14 cellular contexts compared by ENCODE assay signal in the genomic region with DNA sequence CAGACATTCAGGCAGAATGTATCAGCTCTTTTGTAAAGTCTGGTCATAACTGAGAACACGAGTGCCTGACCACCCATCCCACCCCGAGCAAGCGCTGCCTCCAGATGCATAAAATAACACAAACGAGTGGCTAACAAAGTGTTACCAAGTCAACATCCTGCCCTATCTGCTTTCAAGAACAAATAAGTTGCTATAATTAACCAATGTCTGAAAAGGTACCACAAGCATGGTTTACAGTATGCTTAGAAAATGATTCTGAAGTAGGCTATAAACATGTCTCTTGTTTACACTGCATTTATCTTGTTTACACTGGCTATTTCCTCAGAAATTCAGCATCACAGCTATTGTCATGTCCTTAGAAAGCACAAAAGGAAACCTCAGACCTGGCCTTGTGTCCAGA. TPM values are rescaled to one million over a fixed set of nuclear protein-coding genes. Genes with fewer than 3 reads are reported as not detected.
DNase-seq lines count a peak whose midpoint lies in the region; ATAC-seq and TF ChIP-seq lines count a peak whose summit lies in the region.
"Had no signal": no experiment of that assay in that cellular context is flagged by ENCODE, and none has a peak within 500 bp of the region (broad histone marks: within the 10 kb centered on the region; RNA-seq: fewer than 3 reads in every experiment).

No MANE protein-coding gene starts in this region.

- H3K9ac ChIP-seq in mesendoderm (ENCODE audit: low read length), result no peak overlapping the region
- H3K9ac ChIP-seq: GM23248, KMS-11 had no signal

- H3K9me3 Mint-ChIP-seq in activated T-cell treated with anti-CD3 and anti-CD28 coated beads, Interleukin-2, amount 50 U/mL, for 24 hours, result no peaks in the 10 kb centered on the region
- no peaks in the 10 kb centered on the region for H3K9me3 Mint-ChIP-seq in activated T-helper 17 cell treated with anti-CD3 and anti-CD28 coated beads, Interleukin-2, amount 50 U/mL, for 72 hours
- no peaks in the 10 kb centered on the region for H3K9me3 Mint-ChIP-seq in stimulated activated naive CD8-positive, alpha-beta T cell treated with anti-CD3 and anti-CD28 coated beads, Interleukin-15, amount 100 ng/mL, for 72 hours

- no peak for TF ChIP-seq POLR2A in lower leg skin (IDR thresholded peaks at IDR 0.05)

- H3K27me3 ChIP-seq in mesendoderm (ENCODE audit: insufficient read depth, low read length, poor library complexity), result no peaks in the 10 kb centered on the region

- no peak overlapping the region for H3K56ac ChIP-seq in mesendoderm (ENCODE audit: low read length)

- no peak overlapping the region for H3K23ac ChIP-seq in mesendoderm (ENCODE audit: low read length)

- H2AK5ac ChIP-seq in mesendoderm (ENCODE audit: low read length), result no peak overlapping the region

- no peaks in the 10 kb centered on the region for H3K4me1 ChIP-seq in mesendoderm (ENCODE audit: control insufficient read depth, low read depth, low read length)

- H3K4me3 ChIP-seq in mesendoderm (ENCODE audit: low read length) (no peak overlapping the region), lower leg skin (ENCODE audit: low read depth, poor library complexity, severe bottlenecking) (no peak overlapping the region)
- H3K4me3 ChIP-seq: GM23248 had no signal

- no peak overlapping the region for H4K5ac ChIP-seq in mesendoderm (ENCODE audit: low read length)

- no peaks in the 10 kb centered on the region for H3K36me3 Mint-ChIP-seq in activated T-cell treated with anti-CD3 and anti-CD28 coated beads, Interleukin-2, amount 50 U/mL, for 24 hours (ENCODE audit: low read depth)
- no peaks in the 10 kb centered on the region for H3K36me3 Mint-ChIP-seq in activated T-helper 17 cell treated with anti-CD3 and anti-CD28 coated beads, Interleukin-2, amount 50 U/mL, for 72 hours (ENCODE audit: low read depth)

- H3K27ac ChIP-seq in mesendoderm (ENCODE audit: low read depth, low read length), result no peak overlapping the region
- H3K27ac ChIP-seq: GM23248, KMS-11 had no signal

- H3K4me3 Mint-ChIP-seq in activated T-cell treated with anti-CD3 and anti-CD28 coated beads, Interleukin-2, amount 50 U/mL, for 24 hours, result no peak overlapping the region
- no peak overlapping the region for H3K4me3 Mint-ChIP-seq in activated T-helper 17 cell treated with anti-CD3 and anti-CD28 coated beads, Interleukin-2, amount 50 U/mL, for 72 hours
- no peak overlapping the region for H3K4me3 Mint-ChIP-seq in stimulated activated naive CD8-positive, alpha-beta T cell treated with anti-CD3 and anti-CD28 coated beads, Interleukin-15, amount 100 ng/mL, for 72 hours

- DNase-seq in activated T-cell treated with anti-CD3 and anti-CD28 coated beads, Interleukin-2, amount 50 U/mL, for 24 hours, result no peak
- DNase-seq in activated T-cell treated with anti-CD3 and anti-CD28 coated beads, Interleukin-2, amount 50 U/mL, for 1 hour, result no peak
- DNase-seq in NCI-H2029 (lab: John Stamatoyannopoulos, UW), result peak; percentile 85
- DNase-seq in stimulated activated naive CD8-positive, alpha-beta T cell treated with anti-CD3 and anti-CD28 coated beads, Interleukin-15, amount 100 ng/mL, for 72 hours, result no peak
- DNase-seq in mesendoderm, result no peak
- DNase-seq in lower leg skin (ENCODE audit: low spot score in 2 of 2), result no peak
- no peak for DNase-seq in HK-2 (ENCODE audit: unreplicated experiment)
- DNase-seq: activated effector memory CD4-positive, alpha-beta T cell treated with Interleukin-2 at 50 U/mL for 16 hours; caudate nucleus; GM23248; kidney; nucleus accumbens had no signal

- no peaks in the 10 kb centered on the region for H3K36me3 ChIP-seq in mesendoderm (ENCODE audit: control insufficient read depth, insufficient read depth, low read length)

- no CpG with 5 or more reads among the region's 4 CpGs for WGBS in mesendoderm (ENCODE audit: extremely low coverage, insufficient coverage, low lambda C conversion rate)
- WGBS in lower leg skin, 2 donors, result 63 to 69% methylated on average over 4 of the region's 4 CpGs

- H3K18ac ChIP-seq in mesendoderm (ENCODE audit: low read length), result no peak overlapping the region

- intact Hi-C loops in lower leg skin (cut with DNase I; ENCODE audit: low total_unique reads), result no loop called here

- no peaks in the 10 kb centered on the region for H3K79me2 ChIP-seq in mesendoderm (ENCODE audit: control insufficient read depth, insufficient read depth, low read length)

- H2BK120ac ChIP-seq in mesendoderm (ENCODE audit: low read depth, low read length), result no peak overlapping the region

- no peaks in the 10 kb centered on the region for H3K27me3 Mint-ChIP-seq in activated T-cell treated with anti-CD3 and anti-CD28 coated beads, Interleukin-2, amount 50 U/mL, for 24 hours
- H3K27me3 Mint-ChIP-seq in activated T-helper 17 cell treated with anti-CD3 and anti-CD28 coated beads, Interleukin-2, amount 50 U/mL, for 72 hours, result no peaks in the 10 kb centered on the region
- no peaks in the 10 kb centered on the region for H3K27me3 Mint-ChIP-seq in stimulated activated naive CD8-positive, alpha-beta T cell treated with anti-CD3 and anti-CD28 coated beads, Interleukin-15, amount 100 ng/mL, for 72 hours

- H4K8ac ChIP-seq in mesendoderm (ENCODE audit: low read depth, low read length), result no peak overlapping the region

- H2BK5ac ChIP-seq in mesendoderm (ENCODE audit: low read length), result no peak overlapping the region

- H3K4ac ChIP-seq in mesendoderm (ENCODE audit: low read depth, low read length), result no peak overlapping the region

- no peak overlapping the region for H3K4me2 ChIP-seq in mesendoderm (ENCODE audit: low read length)
- H3K4me2 ChIP-seq: KMS-11 had no signal

- TF ChIP-seq CTCF in lower leg skin (IDR thresholded peaks at IDR 0.05), result no peak

- no peak for ATAC-seq in activated T-helper 17 cell treated with anti-CD3 and anti-CD28 coated beads, Interleukin-2, amount 50 U/mL, for 72 hours (replicated peaks)
- ATAC-seq in stimulated activated naive CD8-positive, alpha-beta T cell treated with anti-CD3 and anti-CD28 coated beads, Interleukin-15, amount 100 ng/mL, for 72 hours, result peak; percentile 49

- no peaks in the 10 kb centered on the region for H3K79me1 ChIP-seq in mesendoderm (ENCODE audit: low read length)

- H3K27ac Mint-ChIP-seq in activated T-cell treated with anti-CD3 and anti-CD28 coated beads, Interleukin-2, amount 50 U/mL, for 24 hours, result peak overlapping the region; percentile 65
- peak overlapping the region; percentile 3 for H3K27ac Mint-ChIP-seq in activated T-helper 17 cell treated with anti-CD3 and anti-CD28 coated beads, Interleukin-2, amount 50 U/mL, for 72 hours
- peak overlapping the region in 1 of 2 donors; percentile 36 for H3K27ac Mint-ChIP-seq in stimulated activated naive CD8-positive, alpha-beta T cell treated with anti-CD3 and anti-CD28 coated beads, Interleukin-15, amount 100 ng/mL, for 72 hours

- H2BK15ac ChIP-seq in mesendoderm (replicated peaks; ENCODE audit: low read depth), result no peak overlapping the region

- peaks cover 27% of the 10 kb centered on the region for H3K4me1 Mint-ChIP-seq in activated T-cell treated with anti-CD3 and anti-CD28 coated beads, Interleukin-2, amount 50 U/mL, for 24 hours (ENCODE audit: low read depth)
- no peaks in the 10 kb centered on the region for H3K4me1 Mint-ChIP-seq in activated T-helper 17 cell treated with anti-CD3 and anti-CD28 coated beads, Interleukin-2, amount 50 U/mL, for 72 hours
- H3K4me1 Mint-ChIP-seq in stimulated activated naive CD8-positive, alpha-beta T cell treated with anti-CD3 and anti-CD28 coated beads, Interleukin-15, amount 100 ng/mL, for 72 hours, result peaks cover 22% of the 10 kb centered on the region

RNA-seq across cellular contexts. Expression of a gene that starts 49.5 kb away (rescaled TPM):
- 1 to 10 TPM; 4.3 to 6.6 TPM for total RNA-seq in activated T-helper 17 cell treated with anti-CD3 and anti-CD28 coated beads, Interleukin-2, amount 50 U/mL, for 72 hours
- polyA plus RNA-seq in mesendoderm (2013, experiment 1 of 2), result 1.4 TPM
- 1.2 TPM for polyA plus RNA-seq in mesendoderm (2013, experiment 2 of 2)
- total RNA-seq in lower leg skin, result 1 to 10 TPM; 2.2 to 5.4 (median 3.5) TPM
- total RNA-seq: GM23248 had no signal
- polyA plus RNA-seq: GM23248 had no signal
